Comparison of ENCODE assay signal across 2 cellular contexts in the genomic region with DNA sequence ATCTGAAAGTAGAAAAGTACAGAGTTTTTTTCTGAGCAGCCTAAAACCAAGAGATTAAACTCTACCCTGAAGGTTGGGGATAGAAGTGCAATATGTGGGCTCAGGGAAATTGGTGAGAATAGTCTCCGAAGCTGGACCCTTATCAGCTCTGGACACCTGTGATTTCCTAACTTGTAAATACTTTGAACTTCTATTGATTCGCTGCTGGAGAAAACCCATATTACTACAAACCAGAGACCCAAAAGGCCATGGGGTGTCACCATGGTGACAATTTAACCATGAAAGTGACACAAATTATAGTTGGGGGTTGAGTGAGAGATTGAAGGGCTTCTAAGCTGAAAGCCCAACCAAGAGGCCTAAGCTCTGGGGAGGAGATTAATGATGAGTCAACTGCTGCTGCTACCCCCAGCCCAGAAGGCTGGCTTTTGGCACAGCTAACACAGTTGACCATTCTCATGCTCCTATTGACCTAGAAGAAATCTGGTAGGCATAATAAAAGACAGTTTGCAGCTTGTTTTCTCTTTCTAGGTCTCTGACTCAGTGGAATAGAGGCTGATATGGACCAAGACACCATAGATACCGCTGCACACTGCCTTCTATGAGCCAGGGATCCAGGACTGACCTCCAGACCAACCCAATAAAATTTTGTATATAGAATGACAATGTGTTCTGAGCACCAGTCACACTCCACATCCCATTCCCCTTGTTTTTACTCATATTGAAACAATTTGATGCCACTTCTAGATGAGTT.
TF ChIP-seq lines count a peak whose summit lies in the region.

No MANE protein-coding gene starts in this region.

TF ChIP-seq in K562, 482 proteins besides CTCF, POLR2A, EP300 and RAD21 (continued from another document):
- TF ChIP-seq, protein P1, sequence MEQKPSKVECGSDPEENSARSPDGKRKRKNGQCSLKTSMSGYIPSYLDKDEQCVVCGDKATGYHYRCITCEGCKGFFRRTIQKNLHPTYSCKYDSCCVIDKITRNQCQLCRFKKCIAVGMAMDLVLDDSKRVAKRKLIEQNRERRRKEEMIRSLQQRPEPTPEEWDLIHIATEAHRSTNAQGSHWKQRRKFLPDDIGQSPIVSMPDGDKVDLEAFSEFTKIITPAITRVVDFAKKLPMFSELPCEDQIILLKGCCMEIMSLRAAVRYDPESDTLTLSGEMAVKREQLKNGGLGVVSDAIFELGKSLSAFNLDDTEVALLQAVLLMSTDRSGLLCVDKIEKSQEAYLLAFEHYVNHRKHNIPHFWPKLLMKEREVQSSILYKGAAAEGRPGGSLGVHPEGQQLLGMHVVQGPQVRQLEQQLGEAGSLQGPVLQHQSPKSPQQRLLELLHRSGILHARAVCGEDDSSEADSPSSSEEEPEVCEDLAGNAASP (IDR thresholded peaks at IDR 0.05): no peak
- TF ChIP-seq FOSL1 (tag; conservative IDR thresholded peaks at IDR 0.05): peak; percentile 26; the same call in 1 of the 2 replicates
- TF ChIP-seq, protein P2, sequence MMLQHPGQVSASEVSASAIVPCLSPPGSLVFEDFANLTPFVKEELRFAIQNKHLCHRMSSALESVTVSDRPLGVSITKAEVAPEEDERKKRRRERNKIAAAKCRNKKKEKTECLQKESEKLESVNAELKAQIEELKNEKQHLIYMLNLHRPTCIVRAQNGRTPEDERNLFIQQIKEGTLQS (IDR thresholded peaks at IDR 0.05): 0 out of 2 replicates have a peak, but pooled peaks have one; percentile 11
- TF ChIP-seq, protein P2 (CRISPR knock-in tag; conservative IDR thresholded peaks at IDR 0.05): no peak

TF ChIP-seq in liver, 16 proteins besides CTCF, POLR2A, EP300 and RAD21 (continued from another document):
- TF ChIP-seq, protein P3, sequence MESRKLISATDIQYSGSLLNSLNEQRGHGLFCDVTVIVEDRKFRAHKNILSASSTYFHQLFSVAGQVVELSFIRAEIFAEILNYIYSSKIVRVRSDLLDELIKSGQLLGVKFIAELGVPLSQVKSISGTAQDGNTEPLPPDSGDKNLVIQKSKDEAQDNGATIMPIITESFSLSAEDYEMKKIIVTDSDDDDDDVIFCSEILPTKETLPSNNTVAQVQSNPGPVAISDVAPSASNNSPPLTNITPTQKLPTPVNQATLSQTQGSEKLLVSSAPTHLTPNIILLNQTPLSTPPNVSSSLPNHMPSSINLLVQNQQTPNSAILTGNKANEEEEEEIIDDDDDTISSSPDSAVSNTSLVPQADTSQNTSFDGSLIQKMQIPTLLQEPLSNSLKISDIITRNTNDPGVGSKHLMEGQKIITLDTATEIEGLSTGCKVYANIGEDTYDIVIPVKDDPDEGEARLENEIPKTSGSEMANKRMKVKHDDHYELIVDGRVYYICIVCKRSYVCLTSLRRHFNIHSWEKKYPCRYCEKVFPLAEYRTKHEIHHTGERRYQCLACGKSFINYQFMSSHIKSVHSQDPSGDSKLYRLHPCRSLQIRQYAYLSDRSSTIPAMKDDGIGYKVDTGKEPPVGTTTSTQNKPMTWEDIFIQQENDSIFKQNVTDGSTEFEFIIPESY (IDR thresholded peaks at IDR 0.05): no peak
- no peak for TF ChIP-seq FOXA1 (IDR thresholded peaks at IDR 0.05)
- peak; percentile 42 to 74 for TF ChIP-seq HNF4A (conservative IDR thresholded peaks at IDR 0.05)
- TF ChIP-seq, protein P4, sequence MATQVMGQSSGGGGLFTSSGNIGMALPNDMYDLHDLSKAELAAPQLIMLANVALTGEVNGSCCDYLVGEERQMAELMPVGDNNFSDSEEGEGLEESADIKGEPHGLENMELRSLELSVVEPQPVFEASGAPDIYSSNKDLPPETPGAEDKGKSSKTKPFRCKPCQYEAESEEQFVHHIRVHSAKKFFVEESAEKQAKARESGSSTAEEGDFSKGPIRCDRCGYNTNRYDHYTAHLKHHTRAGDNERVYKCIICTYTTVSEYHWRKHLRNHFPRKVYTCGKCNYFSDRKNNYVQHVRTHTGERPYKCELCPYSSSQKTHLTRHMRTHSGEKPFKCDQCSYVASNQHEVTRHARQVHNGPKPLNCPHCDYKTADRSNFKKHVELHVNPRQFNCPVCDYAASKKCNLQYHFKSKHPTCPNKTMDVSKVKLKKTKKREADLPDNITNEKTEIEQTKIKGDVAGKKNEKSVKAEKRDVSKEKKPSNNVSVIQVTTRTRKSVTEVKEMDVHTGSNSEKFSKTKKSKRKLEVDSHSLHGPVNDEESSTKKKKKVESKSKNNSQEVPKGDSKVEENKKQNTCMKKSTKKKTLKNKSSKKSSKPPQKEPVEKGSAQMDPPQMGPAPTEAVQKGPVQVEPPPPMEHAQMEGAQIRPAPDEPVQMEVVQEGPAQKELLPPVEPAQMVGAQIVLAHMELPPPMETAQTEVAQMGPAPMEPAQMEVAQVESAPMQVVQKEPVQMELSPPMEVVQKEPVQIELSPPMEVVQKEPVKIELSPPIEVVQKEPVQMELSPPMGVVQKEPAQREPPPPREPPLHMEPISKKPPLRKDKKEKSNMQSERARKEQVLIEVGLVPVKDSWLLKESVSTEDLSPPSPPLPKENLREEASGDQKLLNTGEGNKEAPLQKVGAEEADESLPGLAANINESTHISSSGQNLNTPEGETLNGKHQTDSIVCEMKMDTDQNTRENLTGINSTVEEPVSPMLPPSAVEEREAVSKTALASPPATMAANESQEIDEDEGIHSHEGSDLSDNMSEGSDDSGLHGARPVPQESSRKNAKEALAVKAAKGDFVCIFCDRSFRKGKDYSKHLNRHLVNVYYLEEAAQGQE (IDR thresholded peaks at IDR 0.05): no peak
- TF ChIP-seq TAF1 (conservative IDR thresholded peaks at IDR 0.05): no peak
